Comparison of ENCODE assay signal across 21 cellular contexts in genomic region chr20:48849779-48850178, GRCh38. TPM values are rescaled to one million over a fixed set of nuclear protein-coding genes. Genes with fewer than 3 reads are reported as not detected.
DNase-seq lines count a peak whose midpoint lies in the region; ATAC-seq, FAIRE-seq and TF ChIP-seq lines count a peak whose summit lies in the region.
"Had no signal": no experiment of that assay in that cellular context is flagged by ENCODE, and none has a peak within 500 bp of the region (broad histone marks: within the 10 kb centered on the region; RNA-seq: fewer than 3 reads in every experiment).

No MANE protein-coding gene starts in this region.

- H3K36me3 Mint-ChIP-seq in stimulated activated naive CD8-positive, alpha-beta T cell treated with anti-CD3 and anti-CD28 coated beads, Interleukin-15, Interleukin-2, amounts not matched to agents 100 ng/mL and 50 ng/mL, for 24 hours (ENCODE audit: low read depth): no peaks in the 10 kb centered on the region

- POLR2A ChIA-PET in K562 (lab: Yijun Ruan, JAX): interaction anchor here (0.6 to 1.7 kb wide), 9 partner anchors 8 to 197 kb away, joined by 3 to 6 read pairs (median 3); no protein-coding TSS in a partner anchor

- H3K4me2 ChIP-seq in K562 (ENCODE audit: insufficient read depth, low read length): no peak overlapping the region

- H4K20me1 ChIP-seq in K562 (replicated peaks; ENCODE audit: control insufficient read depth, insufficient read depth, low read length): no peaks in the 10 kb centered on the region

- H2AFZ ChIP-seq in K562 (ENCODE audit: low read depth, low read length): no peak overlapping the region

- CTCF ChIA-PET in K562 (lab: Yijun Ruan, JAX; ENCODE audit: low intra/inter-chr PET ratio): no interaction called here

- H3K27me3 ChIP-seq in K562 (ENCODE audit: control insufficient read depth in 2 of 2, insufficient read depth in 2 of 2, low read length in 2 of 2) (no peaks in the 10 kb centered on the region), right lobe of liver (no peaks in the 10 kb centered on the region), ovary (no peaks in the 10 kb centered on the region)
- H3K27me3 ChIP-seq: BE2C had no signal

- no peaks in the 10 kb centered on the region for H3K79me2 ChIP-seq in K562 (ENCODE audit: control insufficient read depth, insufficient read depth, low read length)

- ATAC-seq in stimulated activated naive CD8-positive, alpha-beta T cell treated with anti-CD3 and anti-CD28 coated beads, Interleukin-15, amount 100 ng/mL, for 72 hours: no peak
- ATAC-seq in K562 (no peak), right lobe of liver (no peak), HG03039 (IDR thresholded peaks at IDR 0.05; ENCODE audit: unreplicated experiment) (no peak)
- ATAC-seq: SK-N-SH treated with all-trans-retinoic acid at 6 μM for 48 hours had no signal

- H3K9me3 ChIP-seq in K562 (replicated peaks; ENCODE audit: control insufficient read depth, insufficient read depth, low read depth, low read length) (no peaks in the 10 kb centered on the region), right lobe of liver (no peaks in the 10 kb centered on the region), ovary (no peaks in the 10 kb centered on the region)
- H3K9me3 ChIP-seq: BE2C had no signal

- H3K27me3 Mint-ChIP-seq in stimulated activated naive CD8-positive, alpha-beta T cell treated with anti-CD3 and anti-CD28 coated beads, Interleukin-15, Interleukin-2, amounts not matched to agents 100 ng/mL and 50 ng/mL, for 24 hours: no peaks in the 10 kb centered on the region
- H3K27me3 Mint-ChIP-seq in stimulated activated naive CD8-positive, alpha-beta T cell treated with anti-CD3 and anti-CD28 coated beads, Interleukin-15, amount 100 ng/mL, for 72 hours: no peaks in the 10 kb centered on the region

- TF ChIP-seq CTCF in K562 (IDR thresholded peaks at IDR 0.05 in 2 of 3, conservative IDR thresholded peaks at IDR 0.05 in 1 of 3; ENCODE audit: insufficient read depth in 2 of 3, low read depth in 1 of 3, low read length in 3 of 3) (no peak), right lobe of liver (IDR thresholded peaks at IDR 0.05) (no peak), ovary (IDR thresholded peaks at IDR 0.05) (no peak)

- no peak for TF ChIP-seq EP300 in K562 (IDR thresholded peaks at IDR 0.05; ENCODE audit: low read length)
- no peak for TF ChIP-seq EP300 in ovary (IDR thresholded peaks at IDR 0.05)

- H3K4me3 ChIP-seq in K562 (no peak overlapping the region), right lobe of liver (no peak overlapping the region), ovary (no peak overlapping the region)

- peaks cover 14 to 20% of the 10 kb centered on the region in 2 experiments; a peak in 4 of 5 replicates for H3K4me1 ChIP-seq in K562 (replicated peaks in 1 of 2; ENCODE audit: control insufficient read depth in 2 of 2, insufficient read depth in 2 of 2, low read length in 2 of 2)
- peaks cover 0 to 35% (median 11%) of the 10 kb centered on the region in 4 donors for H3K4me1 ChIP-seq in right lobe of liver
- no peaks in the 10 kb centered on the region for H3K4me1 ChIP-seq in ovary (ENCODE audit: insufficient read depth)
- H3K4me1 ChIP-seq: BE2C had no signal

- H3K4me3 Mint-ChIP-seq in stimulated activated naive CD8-positive, alpha-beta T cell treated with anti-CD3 and anti-CD28 coated beads, Interleukin-15, Interleukin-2, amounts not matched to agents 100 ng/mL and 50 ng/mL, for 24 hours: no peak overlapping the region
- no peak overlapping the region for H3K4me3 Mint-ChIP-seq in stimulated activated naive CD8-positive, alpha-beta T cell treated with anti-CD3 and anti-CD28 coated beads, Interleukin-15, amount 100 ng/mL, for 72 hours

- intact Hi-C loops in K562 (cut with micrococcal nuclease): no loop called here
- intact Hi-C loops in right lobe of liver (cut with DNase I): no loop called here
- intact Hi-C loops in ovary (cut with DNase I): no loop called here

- H3K27ac Mint-ChIP-seq in stimulated activated naive CD8-positive, alpha-beta T cell treated with anti-CD3 and anti-CD28 coated beads, Interleukin-15, Interleukin-2, amounts not matched to agents 100 ng/mL and 50 ng/mL, for 24 hours: peak overlapping the region; percentile 50
- H3K27ac Mint-ChIP-seq in stimulated activated naive CD8-positive, alpha-beta T cell treated with anti-CD3 and anti-CD28 coated beads, Interleukin-15, amount 100 ng/mL, for 72 hours: no peak overlapping the region

- peaks cover 2% of the 10 kb centered on the region; the same call in 1 of the 3 replicates for H3K36me3 ChIP-seq in K562 (ENCODE audit: control insufficient read depth, insufficient read depth, low read length)
- no peaks in the 10 kb centered on the region for H3K36me3 ChIP-seq in right lobe of liver
- H3K36me3 ChIP-seq in ovary: no peaks in the 10 kb centered on the region
- H3K36me3 ChIP-seq: BE2C had no signal

- no peak for DNase-seq in stimulated activated naive CD8-positive, alpha-beta T cell treated with anti-CD3 and anti-CD28 coated beads, Interleukin-15, amount 100 ng/mL, for 72 hours
- DNase-seq in K562 (ENCODE audit: extremely low read depth in 1 of 4, low spot score in 3 of 4): no peak
- DNase-seq in right lobe of liver: no peak
- no peak for DNase-seq in putamen (ENCODE audit: low spot score)
- DNase-seq in ovary: no peak
- no peak for DNase-seq in NCI-H2171 (lab: John Stamatoyannopoulos, UW)
- DNase-seq: BE2C, DMS53, GDM1, KBM-7, NCI-H1436, NCI-H1930, NCI-H2227 treated with DMSO at 0.1 percent for 48 hours, NCI-H510A treated with DMSO at 0.1 percent for 48 hours, NCI-H748 treated with DMSO at 0.1 percent for 48 hours, SIG-M5 had no signal

- TF ChIP-seq POLR2A in K562 (conservative IDR thresholded peaks at IDR 0.05) (no peak), right lobe of liver (IDR thresholded peaks at IDR 0.05) (no peak), ovary (IDR thresholded peaks at IDR 0.05) (no peak)

- TF ChIP-seq RAD21 in K562 (CRISPR knock-in tag; conservative IDR thresholded peaks at IDR 0.05 in 1 of 2, IDR thresholded peaks at IDR 0.05 in 1 of 2): no peak

- no peaks in the 10 kb centered on the region for H3K9me3 Mint-ChIP-seq in stimulated activated naive CD8-positive, alpha-beta T cell treated with anti-CD3 and anti-CD28 coated beads, Interleukin-15, Interleukin-2, amounts not matched to agents 100 ng/mL and 50 ng/mL, for 24 hours
- H3K9me3 Mint-ChIP-seq in stimulated activated naive CD8-positive, alpha-beta T cell treated with anti-CD3 and anti-CD28 coated beads, Interleukin-15, amount 100 ng/mL, for 72 hours: peaks cover 10 to 11% of the 10 kb centered on the region in 2 donors

- BruUV-seq in K562 (replicated peaks; lab: Mats Ljungman, UMichigan): no TSS peak

- in situ Hi-C loops in K562 (cut with MboI): no loop called here

- H3K9me1 ChIP-seq in K562 (ENCODE audit: control insufficient read depth, insufficient read depth, low read length): no peaks in the 10 kb centered on the region

- no peak overlapping the region for H3K9ac ChIP-seq in K562 (ENCODE audit: insufficient read depth in 1 of 2, low read depth in 2 of 2, low read length in 2 of 2)

- H3K4me1 Mint-ChIP-seq in stimulated activated naive CD8-positive, alpha-beta T cell treated with anti-CD3 and anti-CD28 coated beads, Interleukin-15, Interleukin-2, amounts not matched to agents 100 ng/mL and 50 ng/mL, for 24 hours (ENCODE audit: low read depth): peaks cover 46% of the 10 kb centered on the region
- peaks cover 60% of the 10 kb centered on the region for H3K4me1 Mint-ChIP-seq in stimulated activated naive CD8-positive, alpha-beta T cell treated with anti-CD3 and anti-CD28 coated beads, Interleukin-15, amount 100 ng/mL, for 72 hours

- FAIRE-seq in K562 (lab: Jason Lieb, UNC): no peak
- FAIRE-seq: D721Med, GM19239 had no signal

- H3K27ac ChIP-seq in K562 (ENCODE audit: extremely low read depth, low read depth, low read length): no peak overlapping the region
- H3K27ac ChIP-seq in right lobe of liver: peak overlapping the region in 2 of 3 donors; percentile 55 to 63
- no peak overlapping the region for H3K27ac ChIP-seq in ovary

TF ChIP-seq in K562, 482 proteins besides CTCF, POLR2A, EP300 and RAD21 (continues in another document):
- TF ChIP-seq ADNP (tag; IDR thresholded peaks at IDR 0.05) (peak; percentile 54; the same call in 1 of the 2 replicates), DMBX1 (CRISPR knock-in tag; IDR thresholded peaks at IDR 0.05; ENCODE audit: borderline replicate concordance) (no peak), FIP1L1 (IDR thresholded peaks at IDR 0.05; ENCODE audit: low read depth, low read length, poor library complexity, severe bottlenecking) (no peak), ZFP36 (IDR thresholded peaks at IDR 0.05; ENCODE audit: low read depth, low read length, partially characterized antibody) (peak; percentile 88), BCOR (IDR thresholded peaks at IDR 0.05) (peak; percentile 91)

RNA-seq across cellular contexts. Expression of gene PREX1, which starts 22.0 kb away (rescaled TPM):
- 7.3 and 17.0 TPM in 2 replicates for total RNA-seq in K562 (2011; cell fraction: chromatin; rRNA removed; ENCODE audit: low replicate concordance)
- total RNA-seq in K562 (2011; cell fraction: nucleolus; rRNA removed): 5.9 and 8.0 TPM in 2 replicates
- 7.9 and 9.6 TPM in 2 replicates for total RNA-seq in K562 (2011; cell fraction: nucleoplasm; rRNA removed)
- total RNA-seq in K562 (2014; rRNA removed) (5.4 and 9.3 TPM in 2 replicates), K562 (2014; rRNA removed; fragmentation: Illumina TruSeq; extraction: Trizol) (3.3 and 5.1 TPM in 2 replicates), K562 (2015; rRNA removed; fragmentation: Illumina TruSeq; extraction: Trizol) (4.7 and 4.8 TPM in 2 replicates), K562 (2021) (9.0 and 10.4 TPM in 2 replicates), right lobe of liver (10 to 100 TPM in 2 of 6 experiments, 1 to 10 TPM in 4; 4.4 to 11.1 (median 8.7) TPM), ovary (10 to 100 TPM in 2 of 7 donors, 1 to 10 TPM in 5; 3.8 to 13.6 (median 5.4) TPM)
- polyA plus RNA-seq in K562 (2011; rRNA removed) (1.8 and 4.9 TPM in 2 replicates), K562 (2014; fragmentation: Illumina TruSeq; extraction: Trizol) (5.5 and 6.1 TPM in 2 replicates), K562 (2014; fragmentation: Nextera tagmentation; extraction: Ambion mirVana) (1 to 10 TPM in 1 of 2 experiments, under 1 TPM in 1; 0.37 to 1.6 TPM), K562 (2014; rRNA removed) (4.2 and 4.4 TPM in 2 replicates), ovary (1 to 10 TPM; 6.7 to 8.8 TPM)
- polyA plus RNA-seq in K562 (2011; cell fraction: cytosol; rRNA removed): 2.5 and 2.6 TPM in 2 replicates
- 5.3 and 7.3 TPM in 2 replicates for polyA plus RNA-seq in K562 (2011; cell fraction: nucleus; rRNA removed)
- polyA plus RNA-seq in K562 (2012): 5.7 and 10.6 TPM in 2 replicates
- 3.3 and 4.7 TPM in 2 replicates for polyA minus RNA-seq in K562 (2011; rRNA and poly(A)+ RNA removed)
- polyA minus RNA-seq in K562 (2011; cell fraction: cytosol; rRNA and poly(A)+ RNA removed): 1.6 and 4.8 TPM in 2 replicates
- 2.7 and 8.8 TPM in 2 replicates for polyA minus RNA-seq in K562 (2011; cell fraction: nucleus; rRNA and poly(A)+ RNA removed)

Comparison
In these comparisons a context has a peak if more than half of its experiments do, and no peak if none do; other contexts are left out.
1. H3K27ac ChIP-seq: peak in right lobe of liver (2 of 3); none in K562 (single experiment) and ovary (0 of 2).